24 cellular contexts compared by ENCODE assay signal in the genomic region with DNA sequence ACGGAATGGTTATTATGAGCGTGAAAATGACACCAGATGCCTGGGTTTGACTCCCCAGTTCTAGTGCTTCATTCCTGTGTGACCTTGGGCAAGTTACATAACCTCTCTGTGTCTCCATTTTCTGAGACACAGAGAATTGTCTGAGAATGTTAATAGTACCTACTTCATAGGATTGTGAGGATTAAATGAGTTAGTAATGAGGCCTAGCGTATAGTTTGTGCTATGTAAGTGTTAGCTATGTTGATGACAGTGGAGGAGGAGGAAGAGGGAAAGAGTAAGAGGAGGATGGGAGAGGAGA.
DNase-seq lines count a peak whose midpoint lies in the region; ATAC-seq, FAIRE-seq and TF ChIP-seq lines count a peak whose summit lies in the region.
"Had no signal": no experiment of that assay in that cellular context is flagged by ENCODE, and none has a peak within 500 bp of the region (broad histone marks: within the 10 kb centered on the region; RNA-seq: fewer than 3 reads in every experiment).

No MANE protein-coding gene starts in this region.

- H4K20me1 ChIP-seq in HepG2 (ENCODE audit: insufficient read depth, low read length) = no peaks in the 10 kb centered on the region
- H4K20me1 ChIP-seq: BLaER1 had no signal

- TF ChIP-seq RAD21 in HepG2 (CRISPR knock-in tag; IDR thresholded peaks at IDR 0.05) = no peak

- CTCF ChIA-PET in HepG2 (lab: Yijun Ruan, JAX; ENCODE audit: low intra/inter-chr PET ratio, low total read pairs) = no interaction called here

- H3K9me3 ChIP-seq in HepG2 (ENCODE audit: low read length) (no peaks in the 10 kb centered on the region), right lobe of liver (no peaks in the 10 kb centered on the region), WERI-Rb-1 (ENCODE audit: severe bottlenecking) (no peaks in the 10 kb centered on the region)
- H3K9me3 ChIP-seq: BE2C, BLaER1 had no signal

- intact Hi-C loops in HepG2 (cut with micrococcal nuclease; ENCODE audit: unreplicated experiment) (no loop called here), right lobe of liver (cut with DNase I) (no loop called here)

- H3K9ac ChIP-seq in HepG2 (ENCODE audit: insufficient read depth, low read depth, low read length) = no peak overlapping the region
- H3K9ac ChIP-seq: BLaER1 had no signal

- in situ Hi-C loops in HepG2 (cut with HindIII; ENCODE audit: extremely low pct_ligation_motif_present, low pct_unique_long_range_greater_than_20kb) = no loop called here

- peaks cover 25% of the 10 kb centered on the region for H3K27me3 Mint-ChIP-seq in progenitor cell of endocrine pancreas

- H3K4me3 ChIP-seq in HepG2 (replicated peaks in 1 of 3; ENCODE audit: insufficient read depth in 1 of 3, low read depth in 2 of 3, low read length in 3 of 3) = no peak overlapping the region
- no peak overlapping the region for H3K4me3 ChIP-seq in right lobe of liver
- no peak overlapping the region for H3K4me3 ChIP-seq in WERI-Rb-1 (ENCODE audit: low read depth, low read length)
- H3K4me3 ChIP-seq: BLaER1, GM12878 had no signal

- no peak for TF ChIP-seq POLR2A in HepG2 (IDR thresholded peaks at IDR 0.05; ENCODE audit: insufficient read depth in 1 of 2, low read depth in 2 of 2, low read length in 2 of 2)
- no peak for TF ChIP-seq POLR2A in right lobe of liver (IDR thresholded peaks at IDR 0.05)

- H3K36me3 ChIP-seq in HepG2 (replicated peaks in 1 of 2; ENCODE audit: control insufficient read depth in 1 of 2, insufficient read depth in 2 of 2, low read length in 2 of 2) (no peaks in the 10 kb centered on the region), right lobe of liver (no peaks in the 10 kb centered on the region), WERI-Rb-1 (no peaks in the 10 kb centered on the region)
- H3K36me3 ChIP-seq: BE2C, BLaER1 had no signal

- H2AFZ ChIP-seq in HepG2 (ENCODE audit: low read length) = no peak overlapping the region

- no peaks in the 10 kb centered on the region for H3K79me2 ChIP-seq in HepG2 (ENCODE audit: insufficient read depth, low read length)

- FAIRE-seq in HepG2 (lab: Jason Lieb, UNC) = no peak
- FAIRE-seq: GM12878, GM12892, GM18507 had no signal

- ATAC-seq in HepG2 = no peak
- ATAC-seq in right lobe of liver = no peak
- ATAC-seq: GM12878 had no signal

- no peaks in the 10 kb centered on the region for H3K36me3 Mint-ChIP-seq in progenitor cell of endocrine pancreas (ENCODE audit: insufficient read depth)
- H3K36me3 Mint-ChIP-seq: CD14-positive monocyte; CD4-positive, alpha-beta memory T cell; CD4-positive, CD25-positive, alpha-beta regulatory T cell; CD8-positive, alpha-beta memory T cell had no signal

- H3K4me1 ChIP-seq in HepG2 (ENCODE audit: insufficient read depth, low read length) (no peaks in the 10 kb centered on the region), right lobe of liver (no peaks in the 10 kb centered on the region)
- H3K4me1 ChIP-seq: BE2C had no signal

- POLR2A ChIA-PET in HepG2 (lab: Yijun Ruan, JAX) = no interaction called here

- peaks cover 1 to 26% of the 10 kb centered on the region in 2 experiments; a peak in 3 of 5 replicates for H3K27me3 ChIP-seq in HepG2 (ENCODE audit: control insufficient read depth in 1 of 2, insufficient read depth in 2 of 2, low read length in 2 of 2)
- H3K27me3 ChIP-seq in right lobe of liver = no peaks in the 10 kb centered on the region
- H3K27me3 ChIP-seq in WERI-Rb-1 (ENCODE audit: insufficient read depth, low read depth, severe bottlenecking) = no peaks in the 10 kb centered on the region
- H3K27me3 ChIP-seq: BE2C, BLaER1 had no signal

- WGBS in HepG2 (ENCODE audit: low lambda C conversion rate) = 7% methylated on average over 3 of the region's 3 CpGs
- WGBS in right lobe of liver (ENCODE audit: insufficient coverage, low coverage, low lambda C conversion rate, missing lambda C conversion rate) = 79% methylated on average over 3 of the region's 3 CpGs

- H3K4me3 Mint-ChIP-seq in progenitor cell of endocrine pancreas (ENCODE audit: low read depth) = no peak overlapping the region
- H3K4me3 Mint-ChIP-seq: CD14-positive monocyte; CD4-positive, alpha-beta memory T cell; CD4-positive, CD25-positive, alpha-beta regulatory T cell; CD8-positive, alpha-beta memory T cell had no signal

- peak overlapping the region; percentile 7 for H3K27ac Mint-ChIP-seq in progenitor cell of endocrine pancreas
- H3K27ac Mint-ChIP-seq: CD14-positive monocyte; CD4-positive, alpha-beta memory T cell; CD4-positive, CD25-positive, alpha-beta regulatory T cell; CD8-positive, alpha-beta memory T cell had no signal

- H3K4me1 Mint-ChIP-seq in progenitor cell of endocrine pancreas (ENCODE audit: low read depth) = peaks cover 24% of the 10 kb centered on the region
- H3K4me1 Mint-ChIP-seq: CD14-positive monocyte; CD4-positive, CD25-positive, alpha-beta regulatory T cell; CD8-positive, alpha-beta memory T cell had no signal

- TF ChIP-seq EP300 in HepG2 (IDR thresholded peaks at IDR 0.05; ENCODE audit: low read depth in 2 of 2, low read length in 2 of 2) = no peak
- TF ChIP-seq EP300 in HepG2 (CRISPR knock-in tag; IDR thresholded peaks at IDR 0.05; ENCODE audit: borderline replicate concordance) = no peak

- no peaks in the 10 kb centered on the region for H3K9me3 Mint-ChIP-seq in progenitor cell of endocrine pancreas (ENCODE audit: low read depth)
- H3K9me3 Mint-ChIP-seq: CD14-positive monocyte; CD4-positive, alpha-beta memory T cell; CD8-positive, alpha-beta memory T cell had no signal

- no peak overlapping the region for H3K27ac ChIP-seq in HepG2 (ENCODE audit: extremely low read length, insufficient read depth, low read length)
- no peak overlapping the region for H3K27ac ChIP-seq in right lobe of liver
- H3K27ac ChIP-seq in WERI-Rb-1 = peak overlapping the region; percentile 54
- H3K27ac ChIP-seq: 22Rv1, BLaER1 had no signal

- DNase-seq in HepG2 (ENCODE audit: low spot score) (no peak), right lobe of liver (no peak), WERI-Rb-1 (no peak), progenitor cell of endocrine pancreas (ENCODE audit: low spot score, unreplicated experiment) (no peak), NCI-H1930 (lab: John Stamatoyannopoulos, UW) (no peak)
- DNase-seq in activated CD8-positive, alpha-beta memory T cell treated with anti-CD3 and anti-CD28 coated beads, Interleukin-2, amount 50 U/mL, for 4 hours = no peak
- DNase-seq: ACHN; BE2C; CD4-positive, alpha-beta memory T cell; CD4-positive, CD25-positive, alpha-beta regulatory T cell; CD8-positive, alpha-beta memory T cell; COR-L47; DMS153; DMS53; DMS79; DND-41; EL; GDM1 had no signal

- BruUV-seq in HepG2 (replicated peaks; lab: Mats Ljungman, UMichigan) = no TSS peak

- no peak for TF ChIP-seq CTCF in HepG2 (CRISPR knock-in tag; IDR thresholded peaks at IDR 0.05)
- TF ChIP-seq CTCF in right lobe of liver (IDR thresholded peaks at IDR 0.05) = no peak
- no peak for TF ChIP-seq CTCF in WERI-Rb-1 (IDR thresholded peaks at IDR 0.05; ENCODE audit: low read depth, low read length)
- TF ChIP-seq CTCF in progenitor cell of endocrine pancreas (IDR thresholded peaks at IDR 0.05; ENCODE audit: unreplicated experiment) = no peak

- H3K4me2 ChIP-seq in HepG2 (ENCODE audit: low read depth, low read length) = no peak overlapping the region

TF ChIP-seq in HepG2, 621 proteins besides CTCF, POLR2A, EP300 and RAD21:
- TF ChIP-seq ZNF329 (CRISPR knock-in tag; IDR thresholded peaks at IDR 0.05; ENCODE audit: low read depth) (no peak), RFX1 (IDR thresholded peaks at IDR 0.05) (no peak), ZNF768 (CRISPR knock-in tag; IDR thresholded peaks at IDR 0.05) (peak; percentile 22; the same call in 1 of the 2 replicates)
